Comparison of ENCODE assay signal across 26 cellular contexts in genomic region chr10:87550741-87551140, GRCh38. TPM values are rescaled to one million over a fixed set of nuclear protein-coding genes. Genes with fewer than 3 reads are reported as not detected.
A peak's percentile ranks its signal among the peaks of the same experiment; 100 is the strongest.
DNase-seq lines count a peak whose midpoint lies in the region; ATAC-seq and TF ChIP-seq lines count a peak whose summit lies in the region.
"Had no signal": no experiment of that assay in that cellular context is flagged by ENCODE, and none has a peak within 500 bp of the region (broad histone marks: within the 10 kb centered on the region; RNA-seq: fewer than 3 reads in every experiment).

No MANE protein-coding gene starts in this region.

- CTCF ChIA-PET in IMR-90 (lab: Yijun Ruan, JAX), result interaction anchor here (0.6 kb wide), 1 partner anchor 10 kb away, joined by 3 read pairs; no protein-coding TSS in a partner anchor
- CTCF ChIA-PET in naive thymus-derived CD4-positive, alpha-beta T cell (lab: Charles Lee), result no interaction called here

- peak overlapping the region in 1 of 2 experiments; percentile 75; a peak in 2 of 4 replicates for H4K8ac ChIP-seq in IMR-90 (ENCODE audit: low read depth in 2 of 2, low read length in 2 of 2)

- intact Hi-C loops in IMR-90 (cut with micrococcal nuclease), result loop anchor here (5.0 kb wide), 1 partner anchor 42 kb away; no protein-coding TSS in a partner anchor
- intact Hi-C loops in naive thymus-derived CD4-positive, alpha-beta T cell (cut with micrococcal nuclease), result no loop called here

- H4K91ac ChIP-seq in IMR-90 (ENCODE audit: insufficient read depth, low read depth, low read length), result peak overlapping the region; percentile 6

- peaks cover 7% of the 10 kb centered on the region for H3K9me3 Mint-ChIP-seq in endodermal cell
- peaks cover 0 to 5% (median 0%) of the 10 kb centered on the region in 11 donors for H3K9me3 Mint-ChIP-seq in naive thymus-derived CD4-positive, alpha-beta T cell
- H3K9me3 Mint-ChIP-seq: CD8-positive, alpha-beta T cell; memory B cell; T-helper 2 cell treated with Interferon-gamma antibody and Interleukin-4, amounts not matched to agents 5 μg/mL and 100 μg/mL, for 36 hours had no signal

- no peak for TF ChIP-seq POLR2A in IMR-90 (IDR thresholded peaks at IDR 0.05; ENCODE audit: low read depth, low read length)

- H3K56ac ChIP-seq in IMR-90 (ENCODE audit: extremely low read depth, insufficient read depth, low read length), result no peak overlapping the region

- peak overlapping the region; percentile 61; the same call in 1 of the 2 replicates for H3K4ac ChIP-seq in IMR-90 (ENCODE audit: low read depth, low read length)

- peak overlapping the region; percentile 62 for H3K27ac Mint-ChIP-seq in endodermal cell
- peak overlapping the region in 2 of 9 donors; percentile 60 to 73 for H3K27ac Mint-ChIP-seq in naive thymus-derived CD4-positive, alpha-beta T cell
- H3K27ac Mint-ChIP-seq: B cell; CD8-positive, alpha-beta T cell; memory B cell; T-helper 2 cell treated with Interferon-gamma antibody and Interleukin-4, amounts not matched to agents 5 μg/mL and 100 μg/mL, for 36 hours had no signal

- TF ChIP-seq CTCF in IMR-90 (conservative IDR thresholded peaks at IDR 0.05; ENCODE audit: low read depth, low read length) (no peak), endodermal cell (conservative IDR thresholded peaks at IDR 0.05) (no peak)

- H3K9me1 ChIP-seq in IMR-90 (ENCODE audit: insufficient read depth, low read length), result peaks cover 6% of the 10 kb centered on the region

- H3K23ac ChIP-seq in IMR-90 (ENCODE audit: low read depth, low read length), result no peak overlapping the region

- peak overlapping the region; percentile 9; the same call in 1 of the 2 replicates for H3K18ac ChIP-seq in IMR-90 (ENCODE audit: low read depth, low read length)

- H3K9ac ChIP-seq in IMR-90 (ENCODE audit: low read depth, low read length), result no peak overlapping the region
- H3K9ac ChIP-seq in endodermal cell (ENCODE audit: extremely low read depth, low read length, poor library complexity, severe bottlenecking), result no peak overlapping the region

- peaks cover 25% of the 10 kb centered on the region for H3K4me1 Mint-ChIP-seq in endodermal cell
- H3K4me1 Mint-ChIP-seq in naive thymus-derived CD4-positive, alpha-beta T cell, result peaks cover 0 to 21% (median 9%) of the 10 kb centered on the region in 7 donors

- H2AFZ ChIP-seq in IMR-90 (replicated peaks; ENCODE audit: low read length, poor library complexity), result no peak overlapping the region
- H2AFZ ChIP-seq: PC-9 had no signal

- H3K4me3 Mint-ChIP-seq in endodermal cell, result no peak overlapping the region
- peak overlapping the region in 1 of 10 donors; percentile 11 for H3K4me3 Mint-ChIP-seq in naive thymus-derived CD4-positive, alpha-beta T cell
- H3K4me3 Mint-ChIP-seq: B cell; CD8-positive, alpha-beta T cell; memory B cell; T-helper 2 cell treated with Interferon-gamma antibody and Interleukin-4, amounts not matched to agents 5 μg/mL and 100 μg/mL, for 36 hours had no signal

- H4K5ac ChIP-seq in IMR-90 (ENCODE audit: low read depth, low read length), result no peak overlapping the region

- no peak overlapping the region for H2BK120ac ChIP-seq in IMR-90 (ENCODE audit: low read depth, low read length)

- no peak overlapping the region for H2BK5ac ChIP-seq in IMR-90 (ENCODE audit: low read depth, low read length, poor library complexity, severe bottlenecking)

- H3K4me1 ChIP-seq in IMR-90 (ENCODE audit: control insufficient read depth, insufficient read depth, low read length), result peaks cover 24% of the 10 kb centered on the region
- H3K4me1 ChIP-seq in endodermal cell (ENCODE audit: control insufficient read depth, insufficient read depth, low read length), result peaks cover 3% of the 10 kb centered on the region
- peaks cover 4 to 7% of the 10 kb centered on the region in 2 donors for H3K4me1 ChIP-seq in naive thymus-derived CD4-positive, alpha-beta T cell (ENCODE audit: control insufficient read depth in 2 of 2, insufficient read depth in 2 of 2, low read length in 2 of 2)

- H3K27ac ChIP-seq in IMR-90 (ENCODE audit: insufficient read depth, low read length), result no peak overlapping the region
- no peak overlapping the region for H3K27ac ChIP-seq in endodermal cell (ENCODE audit: low read depth, low read length)
- no peak overlapping the region for H3K27ac ChIP-seq in naive thymus-derived CD4-positive, alpha-beta T cell (ENCODE audit: low read depth, low read length)
- H3K27ac ChIP-seq: body of pancreas, epithelial cell of prostate, ovary, PC-9, transverse colon had no signal

- peak; percentile 80 for DNase-seq in ELF-1 (ENCODE audit: low read depth, low spot score)
- no peak for DNase-seq in IMR-90
- no peak for DNase-seq in endodermal cell
- DNase-seq in myocyte (ENCODE audit: low read depth), result peak; percentile 82
- no peak for DNase-seq in naive thymus-derived CD4-positive, alpha-beta T cell
- no peak for DNase-seq in iPS-NIHi7 (ENCODE audit: extremely low spot score)
- DNase-seq in activated CD4-positive, alpha-beta T cell treated with anti-CD3 and anti-CD28 coated beads for 4 hours, result no peak
- DNase-seq: activated CD4-positive, alpha-beta T cell treated with anti-CD3 and anti-CD28 coated beads for 48 hours; activated effector memory CD4-positive, alpha-beta T cell treated with anti-CD3 and anti-CD28 coated beads, Interleukin-2, amount 50 U/mL, for 16 hours; activated T-cell treated with anti-CD3 and anti-CD28 coated beads, Interleukin-2, amount 50 U/mL, for 1 hour; body of pancreas; CD8-positive, alpha-beta T cell; DMS 273 treated with DMSO at 0.1 percent for 48 hours; left cardiac atrium; NCI-H1694 treated with DMSO at 0.1 percent for 48 hours; NCI-H524; ovary; PC-9; stimulated activated CD4-positive, alpha-beta T cell treated with anti-CD3 and anti-CD28 coated beads, Interleukin-2, amount 100 ng/mL, for 24 hours; transverse colon had no signal

- H2BK20ac ChIP-seq in IMR-90 (ENCODE audit: low read depth, low read length), result no peak overlapping the region

- POLR2A ChIA-PET in IMR-90 (lab: Charles Lee; ENCODE audit: unreplicated experiment), result no interaction called here
- POLR2A ChIA-PET in naive thymus-derived CD4-positive, alpha-beta T cell (lab: Charles Lee), result no interaction called here

- H3K14ac ChIP-seq in IMR-90 (replicated peaks; ENCODE audit: low read depth, low read length), result peak overlapping the region; percentile 52

- dilution Hi-C loops in IMR-90 (cut with HindIII; ENCODE audit: low sequenced_read_pairs, unreplicated experiment), result no loop called here

- H2AK9ac ChIP-seq in IMR-90 (replicated peaks; ENCODE audit: low read depth, low read length, poor library complexity), result peak overlapping the region; percentile 25

- H3K4me2 ChIP-seq in IMR-90 (ENCODE audit: low read depth, low read length), result no peak overlapping the region
- H3K4me2 ChIP-seq: PC-9 had no signal

- peaks cover 3% of the 10 kb centered on the region; the same call in 1 of the 2 replicates for H4K20me1 ChIP-seq in IMR-90 (ENCODE audit: insufficient read depth, low read length)

- no CpG with 5 or more reads among the region's 2 CpGs for WGBS in IMR-90 (ENCODE audit: extremely low coverage in 2 of 2, insufficient read length in 1 of 2), 2 experiments
- 50 to 95% methylated on average over 1 to 2 of the region's 2 CpGs for WGBS in endodermal cell (ENCODE audit: insufficient coverage in 1 of 2, insufficient read length in 1 of 2), 2 experiments

- no peak; the same call in 1 of the 2 replicates for ATAC-seq in IMR-90 (ENCODE audit: low read depth)
- ATAC-seq in naive thymus-derived CD4-positive, alpha-beta T cell, result no peak
- no peak for ATAC-seq in HG02970 (IDR thresholded peaks at IDR 0.05; ENCODE audit: low FRiP score, unreplicated experiment)
- ATAC-seq: body of pancreas; CD8-positive, alpha-beta T cell; left cardiac atrium; Right ventricle myocardium inferior had no signal

- BruUV-seq in IMR-90 (replicated peaks; lab: Mats Ljungman, UMichigan), result no TSS peak

- no peak overlapping the region for H2BK15ac ChIP-seq in IMR-90 (ENCODE audit: low read depth, low read length)

- no peaks in the 10 kb centered on the region for H3K9me3 ChIP-seq in IMR-90 (ENCODE audit: control insufficient read depth, insufficient read depth, low read length)
- H3K9me3 ChIP-seq in endodermal cell (ENCODE audit: control insufficient read depth, low read length), result peaks cover 7% of the 10 kb centered on the region
- no peaks in the 10 kb centered on the region for H3K9me3 ChIP-seq in naive thymus-derived CD4-positive, alpha-beta T cell (ENCODE audit: control insufficient read depth in 2 of 3, low read length in 3 of 3)
- H3K9me3 ChIP-seq: body of pancreas, ovary, transverse colon had no signal

- in situ Hi-C loops in IMR-90 (cut with MboI; ENCODE audit: low sequenced_read_pairs), result no loop called here

- H3K27me3 ChIP-seq in IMR-90 (ENCODE audit: control insufficient read depth, insufficient read depth, low read length) (no peaks in the 10 kb centered on the region), endodermal cell (ENCODE audit: control insufficient read depth, insufficient read depth, low read length, poor library complexity, severe bottlenecking) (no peaks in the 10 kb centered on the region)
- no peaks in the 10 kb centered on the region for H3K27me3 ChIP-seq in naive thymus-derived CD4-positive, alpha-beta T cell (ENCODE audit: control insufficient read depth in 2 of 2, insufficient read depth in 2 of 2, low read length in 2 of 2)
- H3K27me3 ChIP-seq: body of pancreas, ovary, transverse colon had no signal

- H3K36me3 ChIP-seq in IMR-90 (ENCODE audit: control insufficient read depth, insufficient read depth, low read length), result peaks cover 3% of the 10 kb centered on the region; the same call in 1 of the 2 replicates
- peaks cover 36% of the 10 kb centered on the region for H3K36me3 ChIP-seq in endodermal cell (ENCODE audit: control insufficient read depth, insufficient read depth, low read length)
- H3K36me3 ChIP-seq in naive thymus-derived CD4-positive, alpha-beta T cell (ENCODE audit: control insufficient read depth in 2 of 3, insufficient read depth in 3 of 3, low read length in 3 of 3), result no peaks in the 10 kb centered on the region
- H3K36me3 ChIP-seq: ovary, transverse colon had no signal

- H3K79me1 ChIP-seq in IMR-90 (ENCODE audit: low read depth in 1 of 2, low read length in 2 of 2), result peaks cover 3 to 34% of the 10 kb centered on the region in 2 experiments; a peak in 3 of 4 replicates

- no peaks in the 10 kb centered on the region for H3K27me3 Mint-ChIP-seq in endodermal cell (ENCODE audit: insufficient read depth)
- no peaks in the 10 kb centered on the region for H3K27me3 Mint-ChIP-seq in naive thymus-derived CD4-positive, alpha-beta T cell
- H3K27me3 Mint-ChIP-seq: B cell, memory B cell had no signal

- TF ChIP-seq RAD21 in IMR-90 (IDR thresholded peaks at IDR 0.05; ENCODE audit: low read length), result no peak

- peaks cover 33% of the 10 kb centered on the region for H3K36me3 Mint-ChIP-seq in endodermal cell (ENCODE audit: low read depth)
- H3K36me3 Mint-ChIP-seq in naive thymus-derived CD4-positive, alpha-beta T cell, result peaks cover 9 to 38% (median 28%) of the 10 kb centered on the region in 5 donors

- peak overlapping the region; percentile 2; the same call in 1 of the 2 replicates for H2AK5ac ChIP-seq in IMR-90 (ENCODE audit: low read depth, low read length)

- no peak overlapping the region for H3K4me3 ChIP-seq in IMR-90 (ENCODE audit: insufficient read depth, low read depth, low read length)
- H3K4me3 ChIP-seq in endodermal cell (ENCODE audit: low read length), result peak overlapping the region; percentile 44
- H3K4me3 ChIP-seq in naive thymus-derived CD4-positive, alpha-beta T cell (ENCODE audit: low read length), result no peak overlapping the region
- H3K4me3 ChIP-seq: body of pancreas, ovary, PC-9, transverse colon had no signal

RNA-seq across cellular contexts. Expression of gene MINPP1, which starts 46.0 kb away (rescaled TPM):
- total RNA-seq in IMR-90 (2012; rRNA removed) (11.7 and 16.9 TPM in 2 replicates), endodermal cell (10 to 100 TPM; 32.4 to 40.4 TPM), myocyte (23.9 and 24.9 TPM in 2 replicates)
- 14.3 and 14.4 TPM in 2 replicates for polyA plus RNA-seq in IMR-90 (2012; rRNA removed)
- 7.3 and 12.3 TPM in 2 replicates for polyA plus RNA-seq in IMR-90 (2012; cell fraction: cytosol; rRNA removed)
- 7.2 and 10.0 TPM in 2 replicates for polyA plus RNA-seq in IMR-90 (2012; cell fraction: nucleus; rRNA removed; ENCODE audit: low replicate concordance)
- polyA plus RNA-seq in endodermal cell (2013, experiment 1 of 2), result 30.3 TPM
- 32.9 TPM for polyA plus RNA-seq in endodermal cell (2013, experiment 2 of 2)
- 14.5 TPM for polyA plus RNA-seq in myocyte (2012)
- 1 to 10 TPM; 1.8 to 9.5 (median 9.2) TPM for total RNA-seq in naive thymus-derived CD4-positive, alpha-beta T cell
- polyA plus RNA-seq in naive thymus-derived CD4-positive, alpha-beta T cell, result 1 to 10 TPM; 5.7 to 8.8 TPM

Comparison
In these comparisons a context has a peak if more than half of its experiments do, and no peak if none do; other contexts are left out.
1. DNase-seq: peak in ELF-1 (single experiment) and myocyte (single experiment); none in IMR-90 (single experiment), endodermal cell (single experiment), naive thymus-derived CD4-positive, alpha-beta T cell (0 of 9), iPS-NIHi7 (single experiment) and activated CD4-positive, alpha-beta T cell treated with anti-CD3 and anti-CD28 coated beads for 4 hours (0 of 2).